Comparison of ENCODE assay signal across 22 cellular contexts in the genomic region with DNA sequence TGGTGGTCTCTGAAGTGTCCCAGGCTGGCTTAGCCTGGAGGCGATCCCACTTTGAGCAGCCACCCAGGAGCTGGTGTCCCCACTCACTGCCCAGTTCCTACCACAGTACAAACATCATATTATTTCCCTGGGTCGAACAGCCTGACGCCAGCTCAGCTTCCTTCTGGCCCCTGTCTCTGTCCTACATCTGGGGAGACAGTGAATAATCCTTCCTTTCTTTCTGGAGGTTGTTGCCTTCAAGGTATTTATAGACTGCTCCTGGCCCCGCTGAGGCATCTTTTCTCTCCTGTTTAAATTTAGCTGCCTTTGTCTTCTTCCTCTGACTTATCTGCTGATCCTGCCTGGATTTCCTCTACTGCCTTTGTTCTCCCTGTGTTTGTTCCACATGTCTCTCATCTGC. TPM values are rescaled to one million over a fixed set of nuclear protein-coding genes. Genes with fewer than 3 reads are reported as not detected.
DNase-seq lines count a peak whose midpoint lies in the region; ATAC-seq, FAIRE-seq and TF ChIP-seq lines count a peak whose summit lies in the region.
"Had no signal": no experiment of that assay in that cellular context is flagged by ENCODE, and none has a peak within 500 bp of the region (broad histone marks: within the 10 kb centered on the region; RNA-seq: fewer than 3 reads in every experiment).

No MANE protein-coding gene starts in this region.

- H3K27me3 ChIP-seq in GM23338 (ENCODE audit: insufficient read depth), result no peaks in the 10 kb centered on the region
- no peaks in the 10 kb centered on the region for H3K27me3 ChIP-seq in K562 (ENCODE audit: control insufficient read depth in 2 of 2, insufficient read depth in 2 of 2, low read length in 2 of 2)
- H3K27me3 ChIP-seq in mesendoderm (ENCODE audit: insufficient read depth, low read length, poor library complexity), result no peaks in the 10 kb centered on the region

- H3K4me1 Mint-ChIP-seq in GM23338, result peaks cover 31% of the 10 kb centered on the region
- H3K4me1 Mint-ChIP-seq in progenitor cell of endocrine pancreas (ENCODE audit: low read depth), result peaks cover 36% of the 10 kb centered on the region
- H3K4me1 Mint-ChIP-seq in glutamatergic neuron (ENCODE audit: low read depth, unreplicated experiment), result peaks cover 21% of the 10 kb centered on the region
- H3K4me1 Mint-ChIP-seq: CD8-positive, alpha-beta memory T cell had no signal

- no peak overlapping the region for H4K5ac ChIP-seq in mesendoderm (ENCODE audit: low read length)

- no TSS peak for BruUV-seq in K562 (replicated peaks; lab: Mats Ljungman, UMichigan)

- H4K20me1 ChIP-seq in GM23338 (replicated peaks; ENCODE audit: insufficient read depth), result no peaks in the 10 kb centered on the region
- no peaks in the 10 kb centered on the region for H4K20me1 ChIP-seq in K562 (replicated peaks; ENCODE audit: control insufficient read depth, insufficient read depth, low read length)

- POLR2A ChIA-PET in K562 (lab: Yijun Ruan, JAX), result interaction anchor here (0.7 to 2.5 kb wide), 2 partner anchors 9 to 124 kb away, joined by 4 to 9 read pairs; no protein-coding TSS in a partner anchor

- peaks cover 19% of the 10 kb centered on the region for H3K4me1 ChIP-seq in GM23338 (ENCODE audit: insufficient read depth)
- H3K4me1 ChIP-seq in K562 (replicated peaks in 1 of 2; ENCODE audit: control insufficient read depth in 2 of 2, insufficient read depth in 2 of 2, low read length in 2 of 2), result peaks cover 7 to 47% of the 10 kb centered on the region in 2 experiments; a peak in 3 of 5 replicates
- H3K4me1 ChIP-seq in mesendoderm (ENCODE audit: control insufficient read depth, low read depth, low read length), result peaks cover 11% of the 10 kb centered on the region
- H3K4me1 ChIP-seq: SJSA1 had no signal

- in situ Hi-C loops in K562 (cut with MboI), result no loop called here

- no peak overlapping the region for H4K8ac ChIP-seq in mesendoderm (ENCODE audit: low read depth, low read length)

- TF ChIP-seq CTCF in GM23338 (conservative IDR thresholded peaks at IDR 0.05; ENCODE audit: low read depth in 2 of 2) (no peak), K562 (IDR thresholded peaks at IDR 0.05 in 2 of 3, conservative IDR thresholded peaks at IDR 0.05 in 1 of 3; ENCODE audit: insufficient read depth in 2 of 3, low read depth in 1 of 3, low read length in 3 of 3) (no peak), progenitor cell of endocrine pancreas (IDR thresholded peaks at IDR 0.05; ENCODE audit: unreplicated experiment) (no peak), glutamatergic neuron (IDR thresholded peaks at IDR 0.05; ENCODE audit: partially characterized antibody, unreplicated experiment) (no peak)

- peaks cover 22% of the 10 kb centered on the region for H3K9me2 ChIP-seq in GM23338 (ENCODE audit: insufficient read depth)

- no peaks in the 10 kb centered on the region for H3K79me2 ChIP-seq in GM23338 (replicated peaks; ENCODE audit: insufficient read depth)
- H3K79me2 ChIP-seq in K562 (ENCODE audit: control insufficient read depth, insufficient read depth, low read length), result no peaks in the 10 kb centered on the region
- no peaks in the 10 kb centered on the region for H3K79me2 ChIP-seq in mesendoderm (ENCODE audit: control insufficient read depth, insufficient read depth, low read length)

- H3K27ac Mint-ChIP-seq in GM23338 (no peak overlapping the region), progenitor cell of endocrine pancreas (peak overlapping the region; percentile 9), glutamatergic neuron (ENCODE audit: unreplicated experiment) (no peak overlapping the region)
- H3K27ac Mint-ChIP-seq: CD8-positive, alpha-beta memory T cell had no signal

- H3K79me1 ChIP-seq in mesendoderm (ENCODE audit: low read length), result no peaks in the 10 kb centered on the region

- H3K9me3 Mint-ChIP-seq in GM23338 (no peaks in the 10 kb centered on the region), progenitor cell of endocrine pancreas (ENCODE audit: low read depth) (no peaks in the 10 kb centered on the region), glutamatergic neuron (ENCODE audit: unreplicated experiment) (no peaks in the 10 kb centered on the region)

- 14% methylated on average over 4 of the region's 4 CpGs for WGBS in K562 (ENCODE audit: insufficient coverage, low coverage, missing lambda C conversion rate)
- no CpG with 5 or more reads among the region's 4 CpGs for WGBS in mesendoderm (ENCODE audit: extremely low coverage, insufficient coverage, low lambda C conversion rate)

- no peak overlapping the region for H2BK120ac ChIP-seq in mesendoderm (ENCODE audit: low read depth, low read length)

- H2BK15ac ChIP-seq in mesendoderm (replicated peaks; ENCODE audit: low read depth), result no peak overlapping the region

- H3K18ac ChIP-seq in mesendoderm (ENCODE audit: low read length), result no peak overlapping the region

- peaks cover 4% of the 10 kb centered on the region for H3K27me3 Mint-ChIP-seq in GM23338 (ENCODE audit: insufficient read depth, low read depth, poor library complexity)
- H3K27me3 Mint-ChIP-seq in progenitor cell of endocrine pancreas, result peaks cover 3% of the 10 kb centered on the region
- peaks cover 6% of the 10 kb centered on the region for H3K27me3 Mint-ChIP-seq in glutamatergic neuron (ENCODE audit: unreplicated experiment)

- H3K9ac ChIP-seq in K562 (ENCODE audit: insufficient read depth in 1 of 2, low read depth in 2 of 2, low read length in 2 of 2) (no peak overlapping the region), mesendoderm (ENCODE audit: low read length) (no peak overlapping the region)

- DNase-seq in GM23338 (ENCODE audit: low spot score) (no peak), K562 (ENCODE audit: extremely low read depth in 1 of 4, low spot score in 3 of 4) (no peak), mesendoderm (peak; percentile 36), progenitor cell of endocrine pancreas (ENCODE audit: low spot score, unreplicated experiment) (no peak), glutamatergic neuron (no peak), HPDE6-E6E7 (ENCODE audit: extremely low spot score) (no peak)
- DNase-seq in stimulated activated CD4-positive, alpha-beta T cell treated with anti-CD3 and anti-CD28 coated beads, Interleukin-1b, Interleukin-23, amount 100 ng/mL, for 48 hours, result no peak
- DNase-seq: CD8-positive, alpha-beta memory T cell; DMS 273 treated with DMSO at 0.1 percent for 48 hours; KBM-7; NCI-H1048; NCI-H146; NCI-H2081 treated with DMSO at 0.1 percent for 48 hours; NCI-H226; NCI-H69; NK-92 treated with Interleukin-12 subunit alpha and Interleukin-12 subunit beta, amount 100 ng/mL, for 24 hours; PC-3 had no signal

- H3K4me2 ChIP-seq in GM23338, result no peak overlapping the region
- H3K4me2 ChIP-seq in K562 (ENCODE audit: insufficient read depth, low read length), result no peak overlapping the region
- H3K4me2 ChIP-seq in mesendoderm (ENCODE audit: low read length), result no peak overlapping the region

- H3K36me3 ChIP-seq in GM23338 (ENCODE audit: insufficient read depth) (no peaks in the 10 kb centered on the region), K562 (ENCODE audit: control insufficient read depth, insufficient read depth, low read length) (no peaks in the 10 kb centered on the region), mesendoderm (ENCODE audit: control insufficient read depth, insufficient read depth, low read length) (no peaks in the 10 kb centered on the region)
- H3K36me3 ChIP-seq: SJSA1 had no signal

- H3K4me3 ChIP-seq in GM23338 (no peak overlapping the region), K562 (no peak overlapping the region), mesendoderm (ENCODE audit: low read length) (no peak overlapping the region)
- H3K4me3 ChIP-seq: SJSA1 had no signal

- peak overlapping the region; percentile 72; the same call in 1 of the 2 replicates for H2AFZ ChIP-seq in GM23338
- peak overlapping the region; percentile 70 for H2AFZ ChIP-seq in K562 (ENCODE audit: low read depth, low read length)

- H3K9me1 ChIP-seq in K562 (ENCODE audit: control insufficient read depth, insufficient read depth, low read length), result no peaks in the 10 kb centered on the region

- H3K27ac ChIP-seq in GM23338 (ENCODE audit: low read depth) (no peak overlapping the region), K562 (ENCODE audit: extremely low read depth, low read depth, low read length) (no peak overlapping the region), mesendoderm (ENCODE audit: low read depth, low read length) (no peak overlapping the region)
- H3K27ac ChIP-seq: SJSA1 had no signal

- ATAC-seq in GM23338 (no peak; the same call in 2 of the 3 replicates), K562 (peak; percentile 13; the same call in 1 of the 3 replicates), GM18873 (IDR thresholded peaks at IDR 0.05; ENCODE audit: low FRiP score, unreplicated experiment) (no peak)
- ATAC-seq: PC-3 had no signal

- no peak for TF ChIP-seq RAD21 in K562 (CRISPR knock-in tag; conservative IDR thresholded peaks at IDR 0.05 in 1 of 2, IDR thresholded peaks at IDR 0.05 in 1 of 2)

- no peak for TF ChIP-seq POLR2A in K562 (conservative IDR thresholded peaks at IDR 0.05)

- H3K23ac ChIP-seq in mesendoderm (ENCODE audit: low read length), result no peak overlapping the region

- H3K56ac ChIP-seq in mesendoderm (ENCODE audit: low read length), result no peak overlapping the region

- no peak for FAIRE-seq in K562 (lab: Jason Lieb, UNC)

- no peak overlapping the region for H3K4ac ChIP-seq in mesendoderm (ENCODE audit: low read depth, low read length)

- H3K4me3 Mint-ChIP-seq in GM23338 (no peak overlapping the region), progenitor cell of endocrine pancreas (ENCODE audit: low read depth) (no peak overlapping the region), glutamatergic neuron (ENCODE audit: unreplicated experiment) (no peak overlapping the region)
- H3K4me3 Mint-ChIP-seq: CD8-positive, alpha-beta memory T cell had no signal

- no peak for TF ChIP-seq EP300 in K562 (IDR thresholded peaks at IDR 0.05; ENCODE audit: low read length)

- no peak overlapping the region for H2BK5ac ChIP-seq in mesendoderm (ENCODE audit: low read length)

- intact Hi-C loops in K562 (cut with micrococcal nuclease), result no loop called here

- no peaks in the 10 kb centered on the region for H3K36me3 Mint-ChIP-seq in GM23338 (ENCODE audit: low read depth)
- no peaks in the 10 kb centered on the region for H3K36me3 Mint-ChIP-seq in progenitor cell of endocrine pancreas (ENCODE audit: insufficient read depth)
- H3K36me3 Mint-ChIP-seq in glutamatergic neuron (ENCODE audit: unreplicated experiment), result no peaks in the 10 kb centered on the region
- H3K36me3 Mint-ChIP-seq: CD8-positive, alpha-beta memory T cell had no signal

- no peak overlapping the region for H2AK5ac ChIP-seq in mesendoderm (ENCODE audit: low read length)

- no peaks in the 10 kb centered on the region for H3F3A ChIP-seq in GM23338 (replicated peaks; ENCODE audit: low read depth)

- CTCF ChIA-PET in K562 (lab: Yijun Ruan, JAX; ENCODE audit: low intra/inter-chr PET ratio), result no interaction called here

- no peaks in the 10 kb centered on the region for H3K9me3 ChIP-seq in K562 (replicated peaks; ENCODE audit: control insufficient read depth, insufficient read depth, low read depth, low read length)
- H3K9me3 ChIP-seq: SJSA1 had no signal

RNA-seq across cellular contexts. Expression of gene LRRC55, which starts 56.8 kb away (rescaled TPM):
- total RNA-seq in GM23338 (2014; rRNA removed; shearing (Covaris generic)), result 1.4 and 1.5 TPM in 2 replicates
- polyA plus RNA-seq in GM23338 (2016; fragmentation: Nextera tagmentation; extraction: Ambion mirVana) (0.10 and 0.15 TPM in 2 replicates), K562 (2011; rRNA removed) (not detected in 2 replicates), K562 (2014; fragmentation: Illumina TruSeq; extraction: Trizol) (not detected in 2 replicates), K562 (2014; fragmentation: Nextera tagmentation; extraction: Ambion mirVana) (not detected), K562 (2014; rRNA removed) (not detected in 2 replicates)
- total RNA-seq in K562 (2011; cell fraction: chromatin; rRNA removed; ENCODE audit: low replicate concordance), result not detected in 2 replicates
- total RNA-seq in K562 (2011; cell fraction: nucleolus; rRNA removed), result not detected in 2 replicates
- not detected in 2 replicates for total RNA-seq in K562 (2011; cell fraction: nucleoplasm; rRNA removed)
- total RNA-seq in K562 (2014; rRNA removed) (not detected in 2 replicates), K562 (2014; rRNA removed; fragmentation: Illumina TruSeq; extraction: Trizol) (not detected in 2 replicates), K562 (2015; rRNA removed; fragmentation: Illumina TruSeq; extraction: Trizol) (not detected in 2 replicates), K562 (2021) (not detected in 2 replicates), progenitor cell of endocrine pancreas (0.04 and 0.12 TPM in 2 replicates), glutamatergic neuron (ENCODE audit: unreplicated experiment) (29.0 TPM)
- not detected in 2 replicates for polyA plus RNA-seq in K562 (2011; cell fraction: cytosol; rRNA removed)
- not detected in 2 replicates for polyA plus RNA-seq in K562 (2011; cell fraction: nucleus; rRNA removed)
- not detected in 2 replicates for polyA plus RNA-seq in K562 (2012)
- polyA minus RNA-seq in K562 (2011; rRNA and poly(A)+ RNA removed), result not detected in 2 replicates
- not detected in 2 replicates for polyA minus RNA-seq in K562 (2011; cell fraction: cytosol; rRNA and poly(A)+ RNA removed)
- polyA minus RNA-seq in K562 (2011; cell fraction: nucleus; rRNA and poly(A)+ RNA removed), result not detected in 2 replicates
- 0.38 TPM for polyA plus RNA-seq in mesendoderm (2013, experiment 1 of 2)
- polyA plus RNA-seq in mesendoderm (2013, experiment 2 of 2), result 0.25 TPM
- total RNA-seq: CD8-positive, alpha-beta memory T cell; HT1080; M059J; PC-3; SJSA1 had no signal
- polyA plus RNA-seq: BJ; CD8-positive, alpha-beta memory T cell had no signal

Comparison
In these comparisons a context has a peak if more than half of its experiments do, and no peak if none do; other contexts are left out.
1. RNA of gene LRRC55, which starts 56.8 kb away (total RNA-seq): 29.0 TPM in glutamatergic neuron (single experiment); 1.4 to 1.5 TPM in GM23338, 0.04 to 0.12 TPM in progenitor cell of endocrine pancreas and not detected in K562; every median in the first group is over 10 times any median in the second.